ENCODE assay signal across 13 cellular contexts in genomic region chr13:33612641-33613638, GRCh38.
DNase-seq lines count a peak whose midpoint lies in the region; ATAC-seq and TF ChIP-seq lines count a peak whose summit lies in the region.
"Had no signal": no experiment of that assay in that cellular context is flagged by ENCODE, and none has a peak within 500 bp of the region (broad histone marks: within the 10 kb centered on the region; RNA-seq: fewer than 3 reads in every experiment).

No MANE protein-coding gene starts in this region.

- peak; percentile 61 for DNase-seq in activated CD4-positive, alpha-beta T cell treated with anti-CD3 and anti-CD28 coated beads for 36 hours
- no peak for DNase-seq in activated CD4-positive, alpha-beta T cell treated with anti-CD3 and anti-CD28 coated beads for 4 hours
- DNase-seq in Karpas-422 = no peak
- no peak for DNase-seq in right lobe of liver
- DNase-seq in COLO668 (lab: John Stamatoyannopoulos, UW; ENCODE audit: unreplicated experiment) = no peak
- DNase-seq in DMS53 (lab: John Stamatoyannopoulos, UW) = no peak
- DNase-seq in dedifferentiated amniotic fluid mesenchymal stem cell (ENCODE audit: extremely low spot score) = no peak
- DNase-seq: activated B cell treated with CpG ODN at 0.5 μM for 24 hours, glutamatergic neuron, NCI-H510A treated with DMSO at 0.1 percent for 48 hours had no signal

- H3K27me3 ChIP-seq in Karpas-422 (ENCODE audit: low read length) (no peaks in the 10 kb centered on the region), right lobe of liver (no peaks in the 10 kb centered on the region)
- H3K27me3 ChIP-seq: cardiac muscle cell had no signal

- TF ChIP-seq POLR2A in right lobe of liver (IDR thresholded peaks at IDR 0.05) = no peak

- H3K36me3 Mint-ChIP-seq in activated CD4-positive, alpha-beta T cell treated with anti-CD3 and anti-CD28 coated beads for 36 hours (ENCODE audit: low read depth) = peaks cover 4% of the 10 kb centered on the region

- H3K27ac ChIP-seq in Karpas-422 (ENCODE audit: low read length) (no peak overlapping the region), right lobe of liver (peak overlapping the region in 2 of 3 donors; percentile 16 to 91)
- H3K27ac ChIP-seq: A549, cardiac muscle cell had no signal

- POLR2A ChIA-PET in activated CD4-positive, alpha-beta T cell treated with anti-CD3 and anti-CD28 coated beads for 36 hours (lab: Charles Lee) = interaction anchor here (1.0 to 2.1 kb wide), 2 partner anchors 66 to 70 kb away, joined by 3 to 7 read pairs; no protein-coding TSS in a partner anchor

- H3K79me2 ChIP-seq in Karpas-422 (ENCODE audit: low read length) = no peaks in the 10 kb centered on the region

- peaks cover 2% of the 10 kb centered on the region for H3K27me3 Mint-ChIP-seq in activated CD4-positive, alpha-beta T cell treated with anti-CD3 and anti-CD28 coated beads for 36 hours

- H3K36me3 ChIP-seq in Karpas-422 (ENCODE audit: insufficient read depth, low read length) (no peaks in the 10 kb centered on the region), right lobe of liver (no peaks in the 10 kb centered on the region)
- H3K36me3 ChIP-seq: cardiac muscle cell had no signal

- H3K4me3 ChIP-seq in Karpas-422 (ENCODE audit: low read length) (no peak overlapping the region), right lobe of liver (no peak overlapping the region)
- H3K4me3 ChIP-seq: A549, cardiac muscle cell had no signal

- no peak for TF ChIP-seq CTCF in right lobe of liver (IDR thresholded peaks at IDR 0.05)

- no peaks in the 10 kb centered on the region for H3K9me2 ChIP-seq in Karpas-422 (replicated peaks; ENCODE audit: insufficient read depth, low read length)

- peak overlapping the region; percentile 18 for H3K4me3 Mint-ChIP-seq in activated CD4-positive, alpha-beta T cell treated with anti-CD3 and anti-CD28 coated beads for 36 hours
- H3K4me3 Mint-ChIP-seq: activated B cell treated with CpG ODN at 0.5 μM for 24 hours had no signal

- intact Hi-C loops in activated CD4-positive, alpha-beta T cell treated with anti-CD3 and anti-CD28 coated beads for 36 hours (cut with DNase I, micrococcal nuclease) = loop anchor here (1.0 to 5.0 kb wide), 11 partner anchors 26 to 466 kb away; partner anchors contain the start of gene RFC3 (in 2 of the 2)
- intact Hi-C loops in right lobe of liver (cut with DNase I) = no loop called here

- H3K9ac ChIP-seq in Karpas-422 (ENCODE audit: low read length) = no peak overlapping the region

- H3K9me3 Mint-ChIP-seq in activated CD4-positive, alpha-beta T cell treated with anti-CD3 and anti-CD28 coated beads for 36 hours (ENCODE audit: low read depth) = no peaks in the 10 kb centered on the region
- H3K9me3 Mint-ChIP-seq: activated B cell treated with CpG ODN at 0.5 μM for 24 hours had no signal

- CTCF ChIA-PET in activated CD4-positive, alpha-beta T cell treated with anti-CD3 and anti-CD28 coated beads for 36 hours (lab: Charles Lee) = interaction anchor here (0.6 to 1.6 kb wide), 6 partner anchors 11 to 112 kb away, joined by 3 to 4 read pairs (median 3); no protein-coding TSS in a partner anchor

- peak overlapping the region; percentile 98 for H3K27ac Mint-ChIP-seq in activated CD4-positive, alpha-beta T cell treated with anti-CD3 and anti-CD28 coated beads for 36 hours
- H3K27ac Mint-ChIP-seq: activated B cell treated with CpG ODN at 0.5 μM for 24 hours had no signal

- peaks cover 53% of the 10 kb centered on the region for H3K4me1 Mint-ChIP-seq in activated CD4-positive, alpha-beta T cell treated with anti-CD3 and anti-CD28 coated beads for 36 hours
- H3K4me1 Mint-ChIP-seq: activated B cell treated with CpG ODN at 0.5 μM for 24 hours had no signal

- H3K4me1 ChIP-seq in Karpas-422 (ENCODE audit: low read length) = peaks cover 17% of the 10 kb centered on the region
- peaks cover 0 to 35% (median 18%) of the 10 kb centered on the region in 4 donors for H3K4me1 ChIP-seq in right lobe of liver
- H3K4me1 ChIP-seq: A549 had no signal

- no peaks in the 10 kb centered on the region for H4K20me1 ChIP-seq in Karpas-422 (ENCODE audit: insufficient read depth, low read depth, low read length)

- peak; percentile 79 for ATAC-seq in activated CD4-positive, alpha-beta T cell treated with anti-CD3 and anti-CD28 coated beads for 36 hours
- ATAC-seq in GM21619 (IDR thresholded peaks at IDR 0.05; ENCODE audit: unreplicated experiment) (peak; percentile 75), right lobe of liver (no peak)
- ATAC-seq: A549 had no signal

- H2AFZ ChIP-seq in Karpas-422 (ENCODE audit: low read length) = no peak overlapping the region

- H3K9me3 ChIP-seq in Karpas-422 (ENCODE audit: low read length) (no peaks in the 10 kb centered on the region), right lobe of liver (no peaks in the 10 kb centered on the region)
- H3K9me3 ChIP-seq: A549 had no signal

- 64% methylated on average over 4 of the region's 4 CpGs for WGBS in right lobe of liver (ENCODE audit: insufficient coverage, low coverage, low lambda C conversion rate, missing lambda C conversion rate)

- H3K4me2 ChIP-seq in Karpas-422 (ENCODE audit: low read depth, low read length, poor library complexity, severe bottlenecking) = peak overlapping the region; percentile 36
- H3K4me2 ChIP-seq: A549 had no signal

Comparison
In these comparisons a context has a peak if more than half of its experiments do, and no peak if none do; other contexts are left out.
1. ATAC-seq: peak in activated CD4-positive, alpha-beta T cell treated with anti-CD3 and anti-CD28 coated beads for 36 hours (single experiment) and GM21619 (single experiment); none in right lobe of liver (0 of 4).
2. intact Hi-C loops: an anchor here in activated CD4-positive, alpha-beta T cell treated with anti-CD3 and anti-CD28 coated beads for 36 hours (1.0 to 5.0 kb wide); none called in right lobe of liver.